Comparison of ENCODE assay signal across 1 cellular context in the genomic region with DNA sequence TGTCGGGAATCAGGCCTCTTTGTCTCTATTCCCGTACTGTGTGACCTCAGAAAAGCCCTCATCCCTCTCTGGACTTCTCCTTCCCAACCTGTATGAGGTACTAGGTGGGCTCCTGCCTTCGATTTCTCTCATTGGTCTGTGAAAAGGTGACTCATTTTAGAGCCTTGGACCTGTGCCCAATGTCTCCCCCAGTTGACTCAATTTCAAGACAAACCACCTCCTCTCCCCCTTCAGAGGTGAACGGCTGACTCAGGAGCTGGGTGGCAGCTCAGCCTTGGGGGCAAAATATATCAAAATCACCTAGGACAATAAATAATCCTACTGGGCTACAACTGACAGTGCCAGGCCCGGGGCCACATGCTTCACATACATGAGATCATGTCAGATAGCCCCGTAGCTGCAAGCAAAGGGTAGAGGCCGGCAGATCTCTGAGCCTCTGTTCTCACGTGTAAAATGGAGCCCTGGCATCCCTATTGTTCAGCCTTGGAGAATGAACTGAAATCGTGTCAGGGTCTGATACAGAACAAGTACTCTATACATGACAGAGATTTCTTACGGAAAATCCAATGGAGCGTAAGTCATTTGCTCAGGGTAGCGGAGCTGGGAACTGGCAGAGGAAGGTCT.
A peak's percentile ranks its signal among the peaks of the same experiment; 100 is the strongest.
TF ChIP-seq lines count a peak whose summit lies in the region.

No MANE protein-coding gene starts in this region.

TF ChIP-seq in GM12878, 131 proteins besides CTCF, POLR2A, EP300 and RAD21:
- 0 out of 2 replicates have a peak, but pooled peaks have one; percentile 15 for TF ChIP-seq YY1 (IDR thresholded peaks at IDR 0.05; ENCODE audit: low read depth, low read length)
- TF ChIP-seq RAD51 (IDR thresholded peaks at IDR 0.05) = no peak
- TF ChIP-seq, protein P1, sequence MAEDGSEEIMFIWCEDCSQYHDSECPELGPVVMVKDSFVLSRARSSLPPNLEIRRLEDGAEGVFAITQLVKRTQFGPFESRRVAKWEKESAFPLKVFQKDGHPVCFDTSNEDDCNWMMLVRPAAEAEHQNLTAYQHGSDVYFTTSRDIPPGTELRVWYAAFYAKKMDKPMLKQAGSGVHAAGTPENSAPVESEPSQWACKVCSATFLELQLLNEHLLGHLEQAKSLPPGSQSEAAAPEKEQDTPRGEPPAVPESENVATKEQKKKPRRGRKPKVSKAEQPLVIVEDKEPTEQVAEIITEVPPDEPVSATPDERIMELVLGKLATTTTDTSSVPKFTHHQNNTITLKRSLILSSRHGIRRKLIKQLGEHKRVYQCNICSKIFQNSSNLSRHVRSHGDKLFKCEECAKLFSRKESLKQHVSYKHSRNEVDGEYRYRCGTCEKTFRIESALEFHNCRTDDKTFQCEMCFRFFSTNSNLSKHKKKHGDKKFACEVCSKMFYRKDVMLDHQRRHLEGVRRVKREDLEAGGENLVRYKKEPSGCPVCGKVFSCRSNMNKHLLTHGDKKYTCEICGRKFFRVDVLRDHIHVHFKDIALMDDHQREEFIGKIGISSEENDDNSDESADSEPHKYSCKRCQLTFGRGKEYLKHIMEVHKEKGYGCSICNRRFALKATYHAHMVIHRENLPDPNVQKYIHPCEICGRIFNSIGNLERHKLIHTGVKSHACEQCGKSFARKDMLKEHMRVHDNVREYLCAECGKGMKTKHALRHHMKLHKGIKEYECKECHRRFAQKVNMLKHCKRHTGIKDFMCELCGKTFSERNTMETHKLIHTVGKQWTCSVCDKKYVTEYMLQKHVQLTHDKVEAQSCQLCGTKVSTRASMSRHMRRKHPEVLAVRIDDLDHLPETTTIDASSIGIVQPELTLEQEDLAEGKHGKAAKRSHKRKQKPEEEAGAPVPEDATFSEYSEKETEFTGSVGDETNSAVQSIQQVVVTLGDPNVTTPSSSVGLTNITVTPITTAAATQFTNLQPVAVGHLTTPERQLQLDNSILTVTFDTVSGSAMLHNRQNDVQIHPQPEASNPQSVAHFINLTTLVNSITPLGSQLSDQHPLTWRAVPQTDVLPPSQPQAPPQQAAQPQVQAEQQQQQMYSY (CRISPR knock-in tag; IDR thresholded peaks at IDR 0.05) = no peak
- no peak for TF ChIP-seq CBFB (IDR thresholded peaks at IDR 0.05; ENCODE audit: low read depth)
- peak in 1 of 2 experiments; percentile 44; a peak in 2 of 4 replicates for TF ChIP-seq BHLHE40 (IDR thresholded peaks at IDR 0.05; ENCODE audit: borderline replicate concordance in 1 of 2, low read depth in 2 of 2, low read length in 1 of 2)
- TF ChIP-seq SIN3A (IDR thresholded peaks at IDR 0.05; ENCODE audit: low read depth, low read length) = peak; percentile 54; the same call in 1 of the 2 replicates
- no peak for TF ChIP-seq HDAC2 (IDR thresholded peaks at IDR 0.05)
- TF ChIP-seq ZNF217 (IDR thresholded peaks at IDR 0.05) = 0 out of 2 replicates have a peak, but pooled peaks have one; percentile 33
- TF ChIP-seq ZNF24 (IDR thresholded peaks at IDR 0.05) = 0 out of 2 replicates have a peak, but pooled peaks have one; percentile 5
- TF ChIP-seq JUNB (IDR thresholded peaks at IDR 0.05) = no peak
